Comparison of ENCODE assay signal across 19 cellular contexts in the genomic region with DNA sequence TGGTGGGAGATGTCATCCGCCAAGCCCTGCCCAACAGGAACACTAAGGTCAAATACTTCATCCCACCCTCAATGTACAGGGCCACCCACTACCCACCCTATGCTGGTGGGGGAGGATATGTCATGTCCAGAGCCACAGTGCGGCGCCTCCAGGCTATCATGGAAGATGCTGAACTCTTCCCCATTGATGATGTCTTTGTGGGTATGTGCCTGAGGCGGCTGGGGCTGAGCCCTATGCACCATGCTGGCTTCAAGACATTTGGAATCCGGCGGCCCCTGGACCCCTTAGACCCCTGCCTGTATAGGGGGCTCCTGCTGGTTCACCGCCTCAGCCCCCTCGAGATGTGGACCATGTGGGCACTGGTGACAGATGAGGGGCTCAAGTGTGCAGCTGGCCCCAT. TPM values are rescaled to one million over a fixed set of nuclear protein-coding genes. Genes with fewer than 3 reads are reported as not detected.
DNase-seq lines count a peak whose midpoint lies in the region; TF ChIP-seq lines count a peak whose summit lies in the region.
"Had no signal": no experiment of that assay in that cellular context is flagged by ENCODE, and none has a peak within 500 bp of the region (broad histone marks: within the 10 kb centered on the region; RNA-seq: fewer than 3 reads in every experiment).

No MANE protein-coding gene starts in this region.

- no peak overlapping the region for H3K27ac Mint-ChIP-seq in neural crest cell (ENCODE audit: unreplicated experiment)

- DNase-seq in GM13976 (ENCODE audit: low spot score) (peak; percentile 12), RWPE1 (ENCODE audit: low spot score) (no peak), neural crest cell (ENCODE audit: low read depth, low spot score) (no peak), HT-29 (ENCODE audit: low spot score) (no peak), A673 (ENCODE audit: low spot score) (no peak), occipital lobe (lab: John Stamatoyannopoulos, UW) (no peak)
- DNase-seq: ACHN, DMS79, Karpas-422, NCI-H1417 treated with DMSO at 0.1 percent for 48 hours, NCI-H187 treated with DMSO at 0.1 percent for 48 hours, NCI-H226, NCI-H524, NCI-H82, OCI-M1, SIG-M5 had no signal

- peaks cover 8% of the 10 kb centered on the region for H3K36me3 Mint-ChIP-seq in neural crest cell (ENCODE audit: low read depth)

- H3K27ac ChIP-seq in RWPE1 = peak overlapping the region; percentile 15; the same call in 1 of the 2 replicates
- H3K27ac ChIP-seq in A673 (ENCODE audit: low read depth, low read length, poor library complexity, severe bottlenecking) = no peak overlapping the region
- H3K27ac ChIP-seq: C4-2B had no signal

- intact Hi-C loops in A673 (cut with micrococcal nuclease; ENCODE audit: unreplicated experiment) = no loop called here

- no peaks in the 10 kb centered on the region for H3K9me3 Mint-ChIP-seq in neural crest cell

- no TSS peak for BruUV-seq in A673 (replicated peaks; lab: Mats Ljungman, UMichigan)

- peaks cover 14% of the 10 kb centered on the region for H3K4me1 ChIP-seq in A673 (ENCODE audit: insufficient read depth, low read length, poor library complexity, severe bottlenecking)

- H3K27me3 ChIP-seq in A673 (replicated peaks; ENCODE audit: insufficient read depth, low read depth, low read length, poor library complexity) = peaks cover 15% of the 10 kb centered on the region

- no peaks in the 10 kb centered on the region for H3K9me3 ChIP-seq in A673 (ENCODE audit: low read depth, low read length, poor library complexity, severe bottlenecking)

- POLR2A ChIA-PET in RWPE1 (lab: Yijun Ruan, JAX; ENCODE audit: low non-redundant PET) = no interaction called here
- POLR2A ChIA-PET in A673 (lab: Charles Lee; ENCODE audit: low non-redundant PET) = interaction anchor here (0.5 kb wide), 1 partner anchor 19 kb away, joined by 7 read pairs; a partner anchor contains a TSS

- peaks cover 46% of the 10 kb centered on the region for H3K27me3 Mint-ChIP-seq in neural crest cell (ENCODE audit: low read depth)

- peaks cover 11% of the 10 kb centered on the region for H3K4me1 Mint-ChIP-seq in neural crest cell

- in situ Hi-C loops in GM13976 (cut with MboI; ENCODE audit: low sequenced_read_pairs, unreplicated experiment) = no loop called here

- H3K4me3 Mint-ChIP-seq in neural crest cell = peak overlapping the region; percentile 66

- CTCF ChIA-PET in RWPE1 (lab: Yijun Ruan, JAX) (interaction anchor here (0.7 kb wide), 1 partner anchor 294 kb away, joined by 3 read pairs; a partner anchor contains a TSS), A673 (lab: Charles Lee) (no interaction called here)

- no peak for TF ChIP-seq CTCF in GM13976 (IDR thresholded peaks at IDR 0.05; ENCODE audit: borderline replicate concordance, control extremely low read depth, extremely low read depth, insufficient read depth, missing control alignments)
- no peak for TF ChIP-seq CTCF in RWPE1 (conservative IDR thresholded peaks at IDR 0.05; ENCODE audit: low read depth)
- TF ChIP-seq CTCF in neural crest cell (conservative IDR thresholded peaks at IDR 0.05) = no peak
- TF ChIP-seq CTCF in A673 (conservative IDR thresholded peaks at IDR 0.05; ENCODE audit: low read depth, low read length) = no peak

- H3K36me3 ChIP-seq in A673 (ENCODE audit: insufficient read depth, low read length, poor library complexity, severe bottlenecking) = peaks cover 26% of the 10 kb centered on the region

- no peak overlapping the region for H3K4me3 ChIP-seq in A673 (ENCODE audit: low read depth, low read length, poor library complexity, severe bottlenecking)

RNA-seq across cellular contexts. Expression of a gene that starts 3.5 kb away (rescaled TPM):
- total RNA-seq in neural crest cell (0.19 and 0.41 TPM in 2 replicates), A673 (2021) (0.15 and 0.22 TPM in 2 replicates), occipital lobe (7.2 TPM)
- total RNA-seq in HT-29 (2014; rRNA removed; shearing (Covaris generic)) = 1.4 and 2.1 TPM in 2 replicates
- total RNA-seq: RPMI7951 had no signal

RNA-seq across cellular contexts. Expression of a gene that starts 18.9 kb away (rescaled TPM):
- total RNA-seq in neural crest cell = 78.5 and 80.8 TPM in 2 replicates
- total RNA-seq in HT-29 (2014; rRNA removed; shearing (Covaris generic)) = 47.0 TPM in 2 replicates
- total RNA-seq in A673 (2021) = 72.0 and 72.2 TPM in 2 replicates
- 35.7 TPM for total RNA-seq in occipital lobe

RNA-seq across cellular contexts. Expression of a gene that starts 24.1 kb away (rescaled TPM):
- total RNA-seq in neural crest cell = 1.1 and 1.7 TPM in 2 replicates
- not detected in 2 replicates for total RNA-seq in HT-29 (2014; rRNA removed; shearing (Covaris generic))
- total RNA-seq in A673 (2021) = 0.24 TPM in 1 of 2 replicates, not detected in the other
- total RNA-seq in occipital lobe = 1.2 TPM
- total RNA-seq: MCF 10A had no signal

RNA-seq across cellular contexts. Expression of a gene that starts 33.0 kb away (rescaled TPM):
- not detected in 2 replicates for total RNA-seq in neural crest cell
- not detected in 2 replicates for total RNA-seq in HT-29 (2014; rRNA removed; shearing (Covaris generic))
- not detected in 2 replicates for total RNA-seq in A673 (2021)
- not detected for total RNA-seq in occipital lobe
- total RNA-seq: MCF 10A, RPMI7951 had no signal

RNA-seq across cellular contexts. Expression of a gene that starts 59.3 kb away (rescaled TPM):
- total RNA-seq in neural crest cell = 40.7 and 41.0 TPM in 2 replicates
- 13.6 and 18.4 TPM in 2 replicates for total RNA-seq in HT-29 (2014; rRNA removed; shearing (Covaris generic))
- total RNA-seq in A673 (2021) = 34.3 and 35.3 TPM in 2 replicates
- total RNA-seq in occipital lobe = 27.1 TPM
